21 cellular contexts compared by ENCODE assay signal in the genomic region with DNA sequence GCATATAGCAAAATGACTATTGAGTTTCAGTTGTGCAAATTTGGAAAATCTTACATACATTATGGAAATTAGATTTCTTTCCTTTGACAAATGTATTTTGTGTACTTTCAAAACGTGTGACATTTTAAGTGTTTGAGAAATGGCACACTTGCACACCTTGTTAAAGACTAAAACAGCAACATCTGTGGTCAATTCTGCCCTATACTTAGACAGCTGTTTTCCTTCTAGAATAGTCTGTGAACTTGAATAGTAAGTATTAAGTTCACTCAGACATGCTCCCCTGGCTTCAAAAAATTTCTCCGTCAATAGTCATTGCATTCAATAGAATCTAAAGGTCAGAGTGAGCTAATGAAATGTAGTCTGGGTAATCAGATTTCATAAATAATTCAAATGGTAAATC.
DNase-seq lines count a peak whose midpoint lies in the region; ATAC-seq and TF ChIP-seq lines count a peak whose summit lies in the region.
"Had no signal": no experiment of that assay in that cellular context is flagged by ENCODE, and none has a peak within 500 bp of the region (broad histone marks: within the 10 kb centered on the region; RNA-seq: fewer than 3 reads in every experiment).

No MANE protein-coding gene starts in this region.

- no peaks in the 10 kb centered on the region for H3K36me3 Mint-ChIP-seq in T-helper 2 cell treated with Interferon-gamma antibody and Interleukin-4, amounts not matched to agents 5 μg/mL and 100 μg/mL, for 36 hours (ENCODE audit: low read depth)

- H3K4me1 ChIP-seq in OCI-LY3 (ENCODE audit: low read length), result peaks cover 17% of the 10 kb centered on the region
- H3K4me1 ChIP-seq: A549, HAP-1 had no signal

- no peak for DNase-seq in COR-L47 (lab: John Stamatoyannopoulos, UW)
- DNase-seq in T-helper 2 cell treated with Interferon-gamma antibody and Interleukin-4, amounts not matched to agents 5 μg/mL and 100 μg/mL, for 36 hours (ENCODE audit: low spot score), result no peak
- DNase-seq: DMS 273 treated with DMSO at 0.1 percent for 48 hours, IMR-90, Karpas-422, NCI-H1417, NCI-H1930, NCI-H2171 treated with DMSO at 0.1 percent for 48 hours, NCI-H748 treated with DMSO at 0.1 percent for 48 hours, PC-3, T-helper 2 cell had no signal

- H3K27me3 Mint-ChIP-seq in T-helper 2 cell treated with Interferon-gamma antibody and Interleukin-4, amounts not matched to agents 5 μg/mL and 100 μg/mL, for 36 hours (ENCODE audit: low read depth), result no peaks in the 10 kb centered on the region

- peaks cover 15% of the 10 kb centered on the region; the same call in 1 of the 2 replicates for H3K27me3 ChIP-seq in OCI-LY3 (ENCODE audit: low read depth, low read length)
- H3K27me3 ChIP-seq: BLaER1 treated with 17β-estradiol and CSF1 and Interleukin-3, amounts not matched to agents 10 nM and 100 nM had no signal

- H2AFZ ChIP-seq in OCI-LY3 (ENCODE audit: low read depth, low read length), result no peak overlapping the region; the same call in 1 of the 2 replicates

- H3K79me2 ChIP-seq in OCI-LY3 (ENCODE audit: low read length), result no peaks in the 10 kb centered on the region

- H3K4me2 ChIP-seq in OCI-LY3 (ENCODE audit: low read length), result peak overlapping the region; percentile 43
- H3K4me2 ChIP-seq: A549; BLaER1 treated with 17β-estradiol and CSF1 and Interleukin-3, amounts not matched to agents 10 nM and 100 nM had no signal

- no peak overlapping the region for H3K9ac ChIP-seq in OCI-LY3 (ENCODE audit: low read length)
- H3K9ac ChIP-seq: BLaER1 treated with 17β-estradiol and CSF1 and Interleukin-3, amounts not matched to agents 10 nM and 100 nM had no signal

- no peaks in the 10 kb centered on the region for H3K36me3 ChIP-seq in OCI-LY3 (replicated peaks; ENCODE audit: low read depth, low read length)
- H3K36me3 ChIP-seq: BLaER1 treated with 17β-estradiol and CSF1 and Interleukin-3, amounts not matched to agents 10 nM and 100 nM; HAP-1 had no signal

- H3K27ac ChIP-seq in OCI-LY3 (ENCODE audit: low read length), result no peak overlapping the region; the same call in 1 of the 2 replicates
- H3K27ac ChIP-seq: A549; BLaER1 treated with 17β-estradiol and CSF1 and Interleukin-3, amounts not matched to agents 10 nM and 100 nM; RWPE1 had no signal

- no peaks in the 10 kb centered on the region for H4K20me1 ChIP-seq in OCI-LY3 (ENCODE audit: insufficient read depth, low read length)
- H4K20me1 ChIP-seq: BLaER1 treated with 17β-estradiol and CSF1 and Interleukin-3, amounts not matched to agents 10 nM and 100 nM had no signal

- H3K27ac Mint-ChIP-seq in T-helper 2 cell treated with Interferon-gamma antibody and Interleukin-4, amounts not matched to agents 5 μg/mL and 100 μg/mL, for 36 hours, result no peak overlapping the region

- no peak overlapping the region for H3K4me3 Mint-ChIP-seq in T-helper 2 cell treated with Interferon-gamma antibody and Interleukin-4, amounts not matched to agents 5 μg/mL and 100 μg/mL, for 36 hours

- H3K4me3 ChIP-seq in OCI-LY3 (ENCODE audit: low read length), result 0 out of 2 replicates have a peak overlapping the region, but pooled peaks have one; percentile 3
- H3K4me3 ChIP-seq: A549; BLaER1 treated with 17β-estradiol and CSF1 and Interleukin-3, amounts not matched to agents 10 nM and 100 nM; HAP-1 had no signal

- H3K9me3 Mint-ChIP-seq in T-helper 2 cell treated with Interferon-gamma antibody and Interleukin-4, amounts not matched to agents 5 μg/mL and 100 μg/mL, for 36 hours, result no peaks in the 10 kb centered on the region

- no peaks in the 10 kb centered on the region for H3K4me1 Mint-ChIP-seq in T-helper 2 cell treated with Interferon-gamma antibody and Interleukin-4, amounts not matched to agents 5 μg/mL and 100 μg/mL, for 36 hours (ENCODE audit: low read depth)

- ATAC-seq in GM18519 (IDR thresholded peaks at IDR 0.05; ENCODE audit: low FRiP score, unreplicated experiment), result peak; percentile 43
- peak; percentile 72 for ATAC-seq in HG02588 (IDR thresholded peaks at IDR 0.05; ENCODE audit: unreplicated experiment)
- ATAC-seq in HG03045 (IDR thresholded peaks at IDR 0.05; ENCODE audit: unreplicated experiment), result peak; percentile 72
- ATAC-seq in HG03039 (IDR thresholded peaks at IDR 0.05; ENCODE audit: unreplicated experiment), result no peak
- no peak for ATAC-seq in GM18502 (IDR thresholded peaks at IDR 0.05; ENCODE audit: poor library complexity, unreplicated experiment)
- ATAC-seq: A549, PC-3 had no signal

- no peaks in the 10 kb centered on the region for H3K9me3 ChIP-seq in OCI-LY3 (ENCODE audit: insufficient read depth, low read length)
- H3K9me3 ChIP-seq: A549; BLaER1 treated with 17β-estradiol and CSF1 and Interleukin-3, amounts not matched to agents 10 nM and 100 nM; HAP-1 had no signal

- TF ChIP-seq CTCF in OCI-LY3 (IDR thresholded peaks at IDR 0.05; ENCODE audit: low read depth, low read length), result no peak

Comparison
In these comparisons a context has a peak if more than half of its experiments do, and no peak if none do; other contexts are left out.
1. ATAC-seq: peak in GM18519 (single experiment), HG02588 (single experiment) and HG03045 (single experiment); none in HG03039 (single experiment) and GM18502 (single experiment).